ENCODE assay signal across 22 cellular contexts in genomic region chr1:160710531-160711252, GRCh38. TPM values are rescaled to one million over a fixed set of nuclear protein-coding genes. Genes with fewer than 3 reads are reported as not detected.
DNase-seq lines count a peak whose midpoint lies in the region; ATAC-seq, FAIRE-seq and TF ChIP-seq lines count a peak whose summit lies in the region.
"Had no signal": no experiment of that assay in that cellular context is flagged by ENCODE, and none has a peak within 500 bp of the region (broad histone marks: within the 10 kb centered on the region; RNA-seq: fewer than 3 reads in every experiment).

No MANE protein-coding gene starts in this region.

- H3K4me3 ChIP-seq in KMS-11 (IDR thresholded peaks at IDR 0.05; ENCODE audit: insufficient read depth, low read depth, low read length), result peak overlapping the region; percentile 94
- H3K4me3 ChIP-seq in esophagus (ENCODE audit: low read depth in 1 of 2, low read length in 2 of 2), result peak overlapping the region; percentile 10 to 27
- peak overlapping the region; percentile 26 for H3K4me3 ChIP-seq in suprapubic skin
- no peak overlapping the region for H3K4me3 ChIP-seq in gastroesophageal sphincter
- H3K4me3 ChIP-seq: hepatocyte, ovary, SK-N-MC, smooth muscle cell, uterus had no signal

- WGBS in esophagus, 2 donors, result 70 to 74% methylated on average over 4 of the region's 4 CpGs
- WGBS in suprapubic skin, result 81% methylated on average over 4 of the region's 4 CpGs
- WGBS in gastroesophageal sphincter (ENCODE audit: low coverage in 1 of 2), 2 donors, result 76 to 82% methylated on average over 4 of the region's 4 CpGs

- H3K36me3 ChIP-seq in KMS-11 (ENCODE audit: insufficient read depth) (no peaks in the 10 kb centered on the region), esophagus (ENCODE audit: control insufficient read depth in 2 of 2, insufficient read depth in 2 of 2, low read length in 1 of 2) (no peaks in the 10 kb centered on the region), suprapubic skin (no peaks in the 10 kb centered on the region), gastroesophageal sphincter (no peaks in the 10 kb centered on the region)
- H3K36me3 ChIP-seq: ovary, uterus had no signal

- peaks cover 39% of the 10 kb centered on the region for H3K4me1 Mint-ChIP-seq in activated CD4-positive, alpha-beta T cell treated with anti-CD3 and anti-CD28 coated beads for 36 hours

- H3K4me2 ChIP-seq in KMS-11, result peak overlapping the region; percentile 98
- H3K4me2 ChIP-seq: hepatocyte had no signal

- no peak for ATAC-seq in activated CD4-positive, alpha-beta T cell treated with anti-CD3 and anti-CD28 coated beads for 36 hours
- no peak for ATAC-seq in gastroesophageal sphincter
- ATAC-seq: HCT116 had no signal

- POLR2A ChIA-PET in activated CD4-positive, alpha-beta T cell treated with anti-CD3 and anti-CD28 coated beads for 36 hours (lab: Charles Lee), result no interaction called here

- H3K36me3 Mint-ChIP-seq in activated CD4-positive, alpha-beta T cell treated with anti-CD3 and anti-CD28 coated beads for 36 hours (ENCODE audit: low read depth), result peaks cover 9% of the 10 kb centered on the region

- H3K79me2 ChIP-seq in KMS-11 (ENCODE audit: insufficient read depth, low read depth), result no peaks in the 10 kb centered on the region; the same call in 1 of the 2 replicates
- H3K79me2 ChIP-seq: hepatocyte had no signal

- TF ChIP-seq CTCF in KMS-11 (conservative IDR thresholded peaks at IDR 0.05; ENCODE audit: low read depth, low read length) (no peak), suprapubic skin (IDR thresholded peaks at IDR 0.05) (no peak), gastroesophageal sphincter (IDR thresholded peaks at IDR 0.05) (no peak)

- H3K4me1 ChIP-seq in KMS-11 (ENCODE audit: low read depth, poor library complexity, severe bottlenecking) (peaks cover 88% of the 10 kb centered on the region), esophagus (ENCODE audit: control insufficient read depth in 2 of 2, insufficient read depth in 2 of 2, low read length in 1 of 2) (no peaks in the 10 kb centered on the region), suprapubic skin (peaks cover 3% of the 10 kb centered on the region), gastroesophageal sphincter (no peaks in the 10 kb centered on the region)
- H3K4me1 ChIP-seq: uterus had no signal

- H3K9me3 Mint-ChIP-seq in activated CD4-positive, alpha-beta T cell treated with anti-CD3 and anti-CD28 coated beads for 36 hours (ENCODE audit: low read depth), result no peaks in the 10 kb centered on the region
- H3K9me3 Mint-ChIP-seq: activated T-helper 1 cell treated with anti-CD3 and anti-CD28 coated beads, Interleukin-12 subunit alpha, Interleukin-12 subunit beta, Interleukin-2, Interleukin-4 antibody, amounts not matched to agents 30 ng/mL and 10 ng/mL and 1 ng/mL, durations not matched to agents 14 hours and 24 hours and 36 hours; effector memory CD8-positive, alpha-beta T cell had no signal

- TF ChIP-seq POLR2A in suprapubic skin (IDR thresholded peaks at IDR 0.05), result no peak
- no peak for TF ChIP-seq POLR2A in gastroesophageal sphincter (IDR thresholded peaks at IDR 0.05)

- H3K27me3 Mint-ChIP-seq in activated CD4-positive, alpha-beta T cell treated with anti-CD3 and anti-CD28 coated beads for 36 hours, result no peaks in the 10 kb centered on the region
- H3K27me3 Mint-ChIP-seq: effector memory CD8-positive, alpha-beta T cell had no signal

- H3K4me3 Mint-ChIP-seq in activated CD4-positive, alpha-beta T cell treated with anti-CD3 and anti-CD28 coated beads for 36 hours, result no peak overlapping the region
- H3K4me3 Mint-ChIP-seq: activated T-helper 1 cell treated with anti-CD3 and anti-CD28 coated beads, Interleukin-12 subunit alpha, Interleukin-12 subunit beta, Interleukin-2, Interleukin-4 antibody, amounts not matched to agents 30 ng/mL and 10 ng/mL and 1 ng/mL, durations not matched to agents 14 hours and 24 hours and 36 hours; effector memory CD8-positive, alpha-beta T cell had no signal

- H3K27me3 ChIP-seq in KMS-11 (ENCODE audit: insufficient read depth, low read depth) (no peaks in the 10 kb centered on the region), esophagus (ENCODE audit: control insufficient read depth in 1 of 2, insufficient read depth in 2 of 2, low read length in 2 of 2) (no peaks in the 10 kb centered on the region), suprapubic skin (peaks cover 4% of the 10 kb centered on the region), gastroesophageal sphincter (peaks cover 7% of the 10 kb centered on the region)
- H3K27me3 ChIP-seq: hepatocyte, ovary, uterus had no signal

- H3K9me3 ChIP-seq in esophagus (ENCODE audit: control insufficient read depth in 2 of 2, insufficient read depth in 1 of 2, low read depth in 1 of 2, low read length in 1 of 2) (no peaks in the 10 kb centered on the region), suprapubic skin (no peaks in the 10 kb centered on the region), gastroesophageal sphincter (no peaks in the 10 kb centered on the region)
- H3K9me3 ChIP-seq: mucosa of descending colon, ovary, uterus had no signal

- peak overlapping the region; percentile 71; the same call in 1 of the 2 replicates for H3K27ac ChIP-seq in KMS-11
- no peak overlapping the region for H3K27ac ChIP-seq in esophagus (ENCODE audit: low read depth in 2 of 2, low read length in 1 of 2)
- no peak overlapping the region for H3K27ac ChIP-seq in suprapubic skin
- H3K27ac ChIP-seq in gastroesophageal sphincter, result no peak overlapping the region
- H3K27ac ChIP-seq: hepatocyte, ovary, SK-N-MC, uterus had no signal

- TF ChIP-seq EP300 in suprapubic skin (IDR thresholded peaks at IDR 0.05), result no peak
- TF ChIP-seq EP300 in gastroesophageal sphincter (IDR thresholded peaks at IDR 0.05), result no peak

- FAIRE-seq in frontal cortex (lab: Jason Lieb, UNC), result no peak
- FAIRE-seq: A204.1, HTR-8/SVneo, TTC549 had no signal

- CTCF ChIA-PET in activated CD4-positive, alpha-beta T cell treated with anti-CD3 and anti-CD28 coated beads for 36 hours (lab: Charles Lee), result interaction anchor here (1.2 to 6.7 kb wide), 7 partner anchors 15 to 66 kb away, joined by 5 to 103 read pairs (median 9); no protein-coding TSS in a partner anchor

- H3K9ac ChIP-seq in KMS-11, result peak overlapping the region; percentile 62; the same call in 1 of the 2 replicates

- DNase-seq in activated CD4-positive, alpha-beta T cell treated with anti-CD3 and anti-CD28 coated beads for 36 hours, result peak; percentile 38
- no peak for DNase-seq in activated CD4-positive, alpha-beta T cell treated with anti-CD3 and anti-CD28 coated beads for 4 hours
- no peak for DNase-seq in suprapubic skin (ENCODE audit: low spot score in 2 of 2)
- DNase-seq in HuH-7.5 (ENCODE audit: low spot score), result no peak
- DNase-seq in frontal cortex (ENCODE audit: low spot score in 2 of 2), result no peak
- DNase-seq: effector memory CD8-positive, alpha-beta T cell; mucosa of descending colon; NCI-H2081; NCI-H524 treated with DMSO at 0.1 percent for 48 hours; ovary; uterus had no signal

- no peak overlapping the region for H3K27ac Mint-ChIP-seq in activated CD4-positive, alpha-beta T cell treated with anti-CD3 and anti-CD28 coated beads for 36 hours
- H3K27ac Mint-ChIP-seq: activated T-helper 1 cell treated with anti-CD3 and anti-CD28 coated beads, Interleukin-12 subunit alpha, Interleukin-12 subunit beta, Interleukin-2, Interleukin-4 antibody, amounts not matched to agents 30 ng/mL and 10 ng/mL and 1 ng/mL, durations not matched to agents 14 hours and 24 hours and 36 hours; effector memory CD8-positive, alpha-beta T cell had no signal

- H2AFZ ChIP-seq in KMS-11 (ENCODE audit: low read depth), result peak overlapping the region; percentile 78

- H4K20me1 ChIP-seq in KMS-11 (ENCODE audit: insufficient read depth), result no peaks in the 10 kb centered on the region

- intact Hi-C loops in activated CD4-positive, alpha-beta T cell treated with anti-CD3 and anti-CD28 coated beads for 36 hours (cut with DNase I, micrococcal nuclease), result loop anchor here (2.0 to 5.0 kb wide), 2 partner anchors 38 to 86 kb away; partner anchors contain the start of gene LY9 (in 1 of the 2)

RNA-seq across cellular contexts. Expression of gene CD48, which starts 0.9 kb away (rescaled TPM):
- 100 to 1,000 TPM; 180 to 217 TPM for total RNA-seq in activated CD4-positive, alpha-beta T cell treated with anti-CD3 and anti-CD28 coated beads for 36 hours
- polyA plus RNA-seq in esophagus, result 1 to 10 TPM; 3.3 to 4.6 TPM
- total RNA-seq in suprapubic skin (1 to 10 TPM in 2 of 4 donors, under 1 TPM in 1, not detected in 1; 0.60 to 1.6 (median 1.0) TPM), gastroesophageal sphincter (1 to 10 TPM in 3 of 4 donors, not detected in 1; 2.2 to 8.5 (median 4.5) TPM), frontal cortex (0.82 TPM)
- total RNA-seq: smooth muscle cell had no signal
- polyA plus RNA-seq: hepatocyte had no signal

RNA-seq across cellular contexts. Expression of gene SLAMF7, which starts 28.4 kb away (rescaled TPM):
- 10 to 100 TPM; 35.9 to 40.3 TPM for total RNA-seq in activated CD4-positive, alpha-beta T cell treated with anti-CD3 and anti-CD28 coated beads for 36 hours
- polyA plus RNA-seq in esophagus, result 1 to 10 TPM; 2.9 to 4.0 TPM
- total RNA-seq in suprapubic skin, result 1 to 10 TPM; 1.1 to 3.4 (median 1.9) TPM
- total RNA-seq in gastroesophageal sphincter, result 1 to 10 TPM in 1 of 4 donors, under 1 TPM in 2, not detected in 1; 0.62 to 3.5 (median 0.67) TPM
- total RNA-seq in frontal cortex, result not detected
- total RNA-seq: smooth muscle cell had no signal
- polyA plus RNA-seq: hepatocyte, smooth muscle cell had no signal

Comparison
In these comparisons a context has a peak if more than half of its experiments do, and no peak if none do; other contexts are left out.
1. H3K4me3 ChIP-seq: peak in KMS-11 (single experiment), esophagus (2 of 2) and suprapubic skin (single experiment); none in gastroesophageal sphincter (0 of 2).
2. RNA of gene CD48, which starts 0.9 kb away (total RNA-seq): 180 to 217 TPM in activated CD4-positive, alpha-beta T cell treated with anti-CD3 and anti-CD28 coated beads for 36 hours; 2.2 to 8.5 TPM in gastroesophageal sphincter, 0.60 to 1.6 TPM in suprapubic skin and 0.82 TPM in frontal cortex (single experiment); every median in the first group is over 10 times any median in the second.
3. RNA of gene SLAMF7, which starts 28.4 kb away (total RNA-seq): 35.9 to 40.3 TPM in activated CD4-positive, alpha-beta T cell treated with anti-CD3 and anti-CD28 coated beads for 36 hours; 1.1 to 3.4 TPM in suprapubic skin, 0.62 to 3.5 TPM in gastroesophageal sphincter and not detected in frontal cortex (single experiment); every median in the first group is over 4 times any median in the second.